ENCODE assay signal across 1 cellular context in the genomic region with DNA sequence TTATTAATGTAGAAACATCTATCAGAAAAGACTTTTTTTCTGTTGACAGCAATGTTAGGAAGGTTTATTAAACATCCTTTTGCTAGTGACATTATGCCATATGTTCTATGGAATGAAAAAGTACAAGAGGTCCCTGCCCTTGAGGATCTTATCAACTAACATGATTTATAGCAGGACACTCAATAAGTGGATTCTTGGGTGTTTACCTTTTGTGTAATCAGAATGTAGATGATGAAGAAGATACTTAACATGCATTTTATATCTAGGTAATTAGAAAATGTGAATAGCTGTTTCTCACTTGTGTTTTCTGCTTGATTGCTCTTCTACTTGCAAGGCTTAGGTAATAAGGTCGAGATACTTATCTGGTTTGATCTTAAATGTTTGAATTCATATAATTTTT.
TF ChIP-seq lines count a peak whose summit lies in the region.

No MANE protein-coding gene starts in this region.

TF ChIP-seq in WTC11, 78 proteins besides CTCF, POLR2A, EP300 and RAD21 (continued from another document):
- TF ChIP-seq, protein P1, sequence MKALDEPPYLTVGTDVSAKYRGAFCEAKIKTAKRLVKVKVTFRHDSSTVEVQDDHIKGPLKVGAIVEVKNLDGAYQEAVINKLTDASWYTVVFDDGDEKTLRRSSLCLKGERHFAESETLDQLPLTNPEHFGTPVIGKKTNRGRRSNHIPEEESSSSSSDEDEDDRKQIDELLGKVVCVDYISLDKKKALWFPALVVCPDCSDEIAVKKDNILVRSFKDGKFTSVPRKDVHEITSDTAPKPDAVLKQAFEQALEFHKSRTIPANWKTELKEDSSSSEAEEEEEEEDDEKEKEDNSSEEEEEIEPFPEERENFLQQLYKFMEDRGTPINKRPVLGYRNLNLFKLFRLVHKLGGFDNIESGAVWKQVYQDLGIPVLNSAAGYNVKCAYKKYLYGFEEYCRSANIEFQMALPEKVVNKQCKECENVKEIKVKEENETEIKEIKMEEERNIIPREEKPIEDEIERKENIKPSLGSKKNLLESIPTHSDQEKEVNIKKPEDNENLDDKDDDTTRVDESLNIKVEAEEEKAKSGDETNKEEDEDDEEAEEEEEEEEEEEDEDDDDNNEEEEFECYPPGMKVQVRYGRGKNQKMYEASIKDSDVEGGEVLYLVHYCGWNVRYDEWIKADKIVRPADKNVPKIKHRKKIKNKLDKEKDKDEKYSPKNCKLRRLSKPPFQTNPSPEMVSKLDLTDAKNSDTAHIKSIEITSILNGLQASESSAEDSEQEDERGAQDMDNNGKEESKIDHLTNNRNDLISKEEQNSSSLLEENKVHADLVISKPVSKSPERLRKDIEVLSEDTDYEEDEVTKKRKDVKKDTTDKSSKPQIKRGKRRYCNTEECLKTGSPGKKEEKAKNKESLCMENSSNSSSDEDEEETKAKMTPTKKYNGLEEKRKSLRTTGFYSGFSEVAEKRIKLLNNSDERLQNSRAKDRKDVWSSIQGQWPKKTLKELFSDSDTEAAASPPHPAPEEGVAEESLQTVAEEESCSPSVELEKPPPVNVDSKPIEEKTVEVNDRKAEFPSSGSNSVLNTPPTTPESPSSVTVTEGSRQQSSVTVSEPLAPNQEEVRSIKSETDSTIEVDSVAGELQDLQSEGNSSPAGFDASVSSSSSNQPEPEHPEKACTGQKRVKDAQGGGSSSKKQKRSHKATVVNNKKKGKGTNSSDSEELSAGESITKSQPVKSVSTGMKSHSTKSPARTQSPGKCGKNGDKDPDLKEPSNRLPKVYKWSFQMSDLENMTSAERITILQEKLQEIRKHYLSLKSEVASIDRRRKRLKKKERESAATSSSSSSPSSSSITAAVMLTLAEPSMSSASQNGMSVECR (CRISPR knock-in tag; IDR thresholded peaks at IDR 0.05; ENCODE audit: borderline replicate concordance): no peak
- TF ChIP-seq ETV6 (CRISPR knock-in tag; IDR thresholded peaks at IDR 0.05): no peak
- no peak for TF ChIP-seq RORB (CRISPR knock-in tag; IDR thresholded peaks at IDR 0.05)
- no peak for TF ChIP-seq GABPB1 (CRISPR knock-in tag; IDR thresholded peaks at IDR 0.05)
- no peak for TF ChIP-seq NR3C1 (CRISPR knock-in tag; conservative IDR thresholded peaks at IDR 0.05; ENCODE audit: low read depth)
- no peak for TF ChIP-seq IRF2 (CRISPR knock-in tag; IDR thresholded peaks at IDR 0.05; ENCODE audit: borderline replicate concordance, low read depth)
- no peak for TF ChIP-seq CREB1 (CRISPR knock-in tag; IDR thresholded peaks at IDR 0.05)
- TF ChIP-seq RELA (CRISPR knock-in tag; IDR thresholded peaks at IDR 0.05; ENCODE audit: borderline replicate concordance): no peak
- TF ChIP-seq MXD4 (CRISPR knock-in tag; IDR thresholded peaks at IDR 0.05; ENCODE audit: borderline replicate concordance): no peak
- TF ChIP-seq ATF1 (CRISPR knock-in tag; IDR thresholded peaks at IDR 0.05): no peak
- TF ChIP-seq, protein P2, sequence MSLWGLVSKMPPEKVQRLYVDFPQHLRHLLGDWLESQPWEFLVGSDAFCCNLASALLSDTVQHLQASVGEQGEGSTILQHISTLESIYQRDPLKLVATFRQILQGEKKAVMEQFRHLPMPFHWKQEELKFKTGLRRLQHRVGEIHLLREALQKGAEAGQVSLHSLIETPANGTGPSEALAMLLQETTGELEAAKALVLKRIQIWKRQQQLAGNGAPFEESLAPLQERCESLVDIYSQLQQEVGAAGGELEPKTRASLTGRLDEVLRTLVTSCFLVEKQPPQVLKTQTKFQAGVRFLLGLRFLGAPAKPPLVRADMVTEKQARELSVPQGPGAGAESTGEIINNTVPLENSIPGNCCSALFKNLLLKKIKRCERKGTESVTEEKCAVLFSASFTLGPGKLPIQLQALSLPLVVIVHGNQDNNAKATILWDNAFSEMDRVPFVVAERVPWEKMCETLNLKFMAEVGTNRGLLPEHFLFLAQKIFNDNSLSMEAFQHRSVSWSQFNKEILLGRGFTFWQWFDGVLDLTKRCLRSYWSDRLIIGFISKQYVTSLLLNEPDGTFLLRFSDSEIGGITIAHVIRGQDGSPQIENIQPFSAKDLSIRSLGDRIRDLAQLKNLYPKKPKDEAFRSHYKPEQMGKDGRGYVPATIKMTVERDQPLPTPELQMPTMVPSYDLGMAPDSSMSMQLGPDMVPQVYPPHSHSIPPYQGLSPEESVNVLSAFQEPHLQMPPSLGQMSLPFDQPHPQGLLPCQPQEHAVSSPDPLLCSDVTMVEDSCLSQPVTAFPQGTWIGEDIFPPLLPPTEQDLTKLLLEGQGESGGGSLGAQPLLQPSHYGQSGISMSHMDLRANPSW (CRISPR knock-in tag; conservative IDR thresholded peaks at IDR 0.05; ENCODE audit: low read depth): no peak
- TF ChIP-seq FOXP1 (CRISPR knock-in tag; IDR thresholded peaks at IDR 0.05; ENCODE audit: borderline replicate concordance): no peak
- TF ChIP-seq SMAD4 (CRISPR knock-in tag; IDR thresholded peaks at IDR 0.05): no peak
- TF ChIP-seq ZNF416 (CRISPR knock-in tag; IDR thresholded peaks at IDR 0.05): no peak
